In genomic region chr6:52497652-52498408, GRCh38 we compare ENCODE assay signal across 8 cellular contexts.
DNase-seq lines count a peak whose midpoint lies in the region; ATAC-seq and TF ChIP-seq lines count a peak whose summit lies in the region.

No MANE protein-coding gene starts in this region.

- peaks cover 78% of the 10 kb centered on the region for H3K4me1 ChIP-seq in OCI-LY1 (ENCODE audit: insufficient read depth, low read length, severe bottlenecking)
- H3K4me1 ChIP-seq in muscle layer of duodenum (ENCODE audit: control insufficient read depth in 1 of 2, insufficient read depth in 2 of 2, low read length in 2 of 2), result peaks cover 0 to 24% of the 10 kb centered on the region in 2 donors

- peaks cover 23% of the 10 kb centered on the region for H3K36me3 ChIP-seq in OCI-LY1 (ENCODE audit: insufficient read depth, low read length)
- H3K36me3 ChIP-seq in muscle layer of duodenum (ENCODE audit: control insufficient read depth in 1 of 2, insufficient read depth in 2 of 2, low read length in 2 of 2), result peaks cover 8 to 18% of the 10 kb centered on the region in 2 donors

- peak overlapping the region; percentile 58 for H3K9ac ChIP-seq in OCI-LY1 (ENCODE audit: low read length)

- peak overlapping the region; percentile 99 for H3K27ac ChIP-seq in OCI-LY1 (ENCODE audit: low read depth, low read length, poor library complexity, severe bottlenecking)
- H3K27ac ChIP-seq in muscle layer of duodenum (ENCODE audit: low read length), result peak overlapping the region; percentile 53

- H3K4me2 ChIP-seq in OCI-LY1 (ENCODE audit: low read length), result peak overlapping the region; percentile 66

- H3K27me3 ChIP-seq in OCI-LY1 (ENCODE audit: insufficient read depth, low read length) (no peaks in the 10 kb centered on the region), muscle layer of duodenum (ENCODE audit: low read depth, low read length) (no peaks in the 10 kb centered on the region)

- no peaks in the 10 kb centered on the region for H3K79me2 ChIP-seq in OCI-LY1 (ENCODE audit: insufficient read depth, low read length)

- H3K4me3 ChIP-seq in OCI-LY1 (ENCODE audit: low read depth, low read length, poor library complexity, severe bottlenecking) (peak overlapping the region; percentile 39), muscle layer of duodenum (ENCODE audit: low read depth in 1 of 2, low read length in 2 of 2) (no peak overlapping the region)

- peaks cover 9% of the 10 kb centered on the region for H3F3A ChIP-seq in OCI-LY1 (ENCODE audit: insufficient read depth, low read length)

- no peak for TF ChIP-seq CTCF in OCI-LY1 (IDR thresholded peaks at IDR 0.05; ENCODE audit: low read length)

- peak; percentile 85 for ATAC-seq in GM19395 (IDR thresholded peaks at IDR 0.05; ENCODE audit: unreplicated experiment)
- ATAC-seq in HG03097 (IDR thresholded peaks at IDR 0.05; ENCODE audit: low FRiP score, unreplicated experiment), result peak; percentile 78

- H3K9me2 ChIP-seq in OCI-LY1 (ENCODE audit: low read depth, low read length), result no peaks in the 10 kb centered on the region

- no peak overlapping the region for H2AFZ ChIP-seq in OCI-LY1 (ENCODE audit: low read length)

- no peaks in the 10 kb centered on the region for H3K9me3 ChIP-seq in OCI-LY1 (ENCODE audit: low read length)
- H3K9me3 ChIP-seq in muscle layer of duodenum (ENCODE audit: control insufficient read depth in 1 of 2, low read length in 2 of 2), result no peaks in the 10 kb centered on the region

- no peak for DNase-seq in COR-L47 (lab: John Stamatoyannopoulos, UW)
- no peak for DNase-seq in activated CD4-positive, alpha-beta T cell treated with anti-CD3 and anti-CD28 coated beads, Interleukin-2, amount 50 U/mL, for 1 hour
- no peak for DNase-seq in LoVo (ENCODE audit: low spot score)
- DNase-seq in iPS-NIHi11 (ENCODE audit: low spot score), result no peak

- H4K20me1 ChIP-seq in OCI-LY1 (ENCODE audit: insufficient read depth, low read length), result no peaks in the 10 kb centered on the region
